ENCODE assay signal across 11 cellular contexts in the genomic region with DNA sequence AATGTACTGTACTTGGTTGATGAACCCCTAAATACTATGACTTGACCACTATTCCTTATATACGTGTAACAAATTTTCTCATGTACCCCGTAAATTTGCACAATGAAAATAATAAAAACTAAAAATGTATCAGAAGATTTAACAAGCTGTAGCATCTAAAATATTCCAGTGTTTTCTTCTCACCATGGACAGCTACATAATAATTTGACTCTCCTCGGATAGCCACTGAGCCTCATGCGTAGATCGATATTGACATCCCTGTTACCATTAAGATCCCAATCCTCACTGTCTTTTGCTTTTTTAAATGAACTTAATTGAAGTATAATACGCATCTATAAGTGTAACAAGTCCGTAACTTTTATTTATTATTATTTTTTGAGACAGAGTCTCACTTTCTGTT.
"Had no signal": no experiment of that assay in that cellular context is flagged by ENCODE, and none has a peak within 500 bp of the region (broad histone marks: within the 10 kb centered on the region; RNA-seq: fewer than 3 reads in every experiment).

No MANE protein-coding gene starts in this region.

- FAIRE-seq: H1, H54 had no signal

- H3K9ac ChIP-seq: GM23248 had no signal

- DNase-seq: GM23248, GOT3, H7, H9, HCEC 1CT, HFFc6 had no signal

- H3K9me3 Mint-ChIP-seq: GM23338, H9 had no signal

- H3K4me2 ChIP-seq: GM23338 had no signal

- H3K27ac ChIP-seq: GM23248 had no signal

- H3K36me3 ChIP-seq: HAP-1 had no signal

- ATAC-seq: GM23338, HCT116 had no signal

- H3K4me3 ChIP-seq: GM23248, GM23338, HAP-1 had no signal

- H3K4me3 Mint-ChIP-seq: GM23338, H9, HFFc6 had no signal

- H2AFZ ChIP-seq: GM23248, GM23338 had no signal

- H3K27ac Mint-ChIP-seq: GM23338, HFFc6 had no signal

- H3K4me1 ChIP-seq: HAP-1 had no signal

- H3K9me3 ChIP-seq: HAP-1 had no signal
